In the genomic region with DNA sequence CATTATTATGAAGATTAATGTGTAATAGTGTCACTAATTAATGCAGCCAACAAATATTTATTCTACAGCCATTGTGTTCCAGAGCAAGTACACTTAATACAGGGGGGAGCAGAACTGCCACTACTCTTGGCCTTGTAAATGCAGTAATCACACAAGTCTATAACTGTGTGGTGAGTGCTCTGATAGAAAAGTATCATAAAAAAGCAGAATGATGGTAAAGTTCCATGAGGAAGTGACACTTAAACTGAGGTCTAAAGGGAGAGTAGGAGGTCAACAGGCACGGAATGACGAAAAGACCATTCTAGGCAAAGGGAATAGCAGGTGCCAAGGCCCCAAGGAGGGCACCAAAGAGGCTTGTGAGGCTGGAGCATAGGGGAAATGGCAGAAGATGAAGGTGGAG, we compare ENCODE assay signal across 13 cellular contexts.
"Had no signal": no experiment of that assay in that cellular context is flagged by ENCODE, and none has a peak within 500 bp of the region (broad histone marks: within the 10 kb centered on the region; RNA-seq: fewer than 3 reads in every experiment).

No MANE protein-coding gene starts in this region.

- H3K27ac ChIP-seq: dorsolateral prefrontal cortex, heart left ventricle, right atrium auricular region had no signal

- H3K27me3 ChIP-seq: dorsolateral prefrontal cortex, heart left ventricle, right atrium auricular region had no signal

- H3K36me3 ChIP-seq: heart left ventricle, right atrium auricular region had no signal

- H3K4me1 ChIP-seq: heart left ventricle, right atrium auricular region had no signal

- H3K4me3 ChIP-seq: dorsolateral prefrontal cortex, heart left ventricle, right atrium auricular region, smooth muscle cell had no signal

- DNase-seq: cortex of kidney; dorsolateral prefrontal cortex; effector CD8-positive, alpha-beta T cell; foreskin melanocyte; heart left ventricle; hippocampal formation; mesendoderm; natural killer cell; posterior cingulate gyrus; stimulated activated CD4-positive, alpha-beta T cell treated with anti-CD3 and anti-CD28 coated beads, Interleukin-2, amount 100 ng/mL, for 48 hours; stimulated activated naive CD4-positive, alpha-beta T cell treated with Interleukin-2 at 50 U/mL for 16 hours had no signal

- ATAC-seq: heart left ventricle, natural killer cell had no signal
